Comparison of ENCODE assay signal across 7 cellular contexts in genomic region chr14:19002566-19002965, GRCh38. TPM values are rescaled to one million over a fixed set of nuclear protein-coding genes. Genes with fewer than 3 reads are reported as not detected.
"Had no signal": no experiment of that assay in that cellular context is flagged by ENCODE, and none has a peak within 500 bp of the region (broad histone marks: within the 10 kb centered on the region; RNA-seq: fewer than 3 reads in every experiment).

No MANE protein-coding gene starts in this region.

RNA-seq across cellular contexts. Expression of gene POTEM, which starts 35.3 kb away (rescaled TPM):
- total RNA-seq: NCI-H460, PC-3, PC-9, Peyer's patch, RPMI7951, SJCRH30, SJSA1 had no signal
